In genomic region chr14:93967637-93968250, GRCh38 we compare ENCODE assay signal across 11 cellular contexts. TPM values are rescaled to one million over a fixed set of nuclear protein-coding genes. Genes with fewer than 3 reads are reported as not detected.
DNase-seq lines count a peak whose midpoint lies in the region; ATAC-seq, FAIRE-seq and TF ChIP-seq lines count a peak whose summit lies in the region.
"Had no signal": no experiment of that assay in that cellular context is flagged by ENCODE, and none has a peak within 500 bp of the region (broad histone marks: within the 10 kb centered on the region; RNA-seq: fewer than 3 reads in every experiment).

No MANE protein-coding gene starts in this region.

- H3K36me3 ChIP-seq in effector memory CD4-positive, alpha-beta T cell (ENCODE audit: control insufficient read depth, insufficient read depth, low read length) = no peaks in the 10 kb centered on the region

- no peaks in the 10 kb centered on the region for H3K27me3 ChIP-seq in effector memory CD4-positive, alpha-beta T cell (replicated peaks; ENCODE audit: control insufficient read depth, insufficient read depth, low read length, poor library complexity, severe bottlenecking)
- H3K27me3 ChIP-seq: body of pancreas had no signal

- H3K27me3 Mint-ChIP-seq in dendritic cell treated with granulocyte-macrophage colony-stimulating factor and Interleukin-4, amounts not matched to agents 40 ng/mL and 50 ng/mL, for 4 days = peaks cover 25% of the 10 kb centered on the region

- no peak for TF ChIP-seq CTCF in GM10266 (IDR thresholded peaks at IDR 0.05; ENCODE audit: control insufficient read depth, insufficient read depth, low read depth, missing control alignments)

- H3K4me1 ChIP-seq in effector memory CD4-positive, alpha-beta T cell (ENCODE audit: control insufficient read depth, insufficient read depth, low read length, poor library complexity, severe bottlenecking) = peaks cover 33% of the 10 kb centered on the region
- H3K4me1 ChIP-seq: body of pancreas had no signal

- H3K9me3 Mint-ChIP-seq in dendritic cell treated with granulocyte-macrophage colony-stimulating factor and Interleukin-4, amounts not matched to agents 40 ng/mL and 50 ng/mL, for 4 days = no peaks in the 10 kb centered on the region

- FAIRE-seq in RCC 7860 (lab: Jason Lieb, UNC) = no peak

- H3K4me3 ChIP-seq in effector memory CD4-positive, alpha-beta T cell (ENCODE audit: insufficient read depth, low read depth, low read length, poor library complexity, severe bottlenecking) = no peak overlapping the region
- H3K4me3 ChIP-seq: body of pancreas had no signal

- no peak overlapping the region for H3K27ac ChIP-seq in effector memory CD4-positive, alpha-beta T cell (ENCODE audit: insufficient read depth, low read length, poor library complexity, severe bottlenecking)
- H3K27ac ChIP-seq: body of pancreas had no signal

- intact Hi-C loops in dendritic cell treated with granulocyte-macrophage colony-stimulating factor and Interleukin-4, amounts not matched to agents 40 ng/mL and 50 ng/mL, for 4 days (cut with micrococcal nuclease) = loop anchor here (10.0 kb wide), 1 partner anchor 427 kb away; no protein-coding TSS in a partner anchor
- intact Hi-C loops in left colon (cut with DNase I, micrococcal nuclease) = no loop called here

- H3K4me3 Mint-ChIP-seq in dendritic cell treated with granulocyte-macrophage colony-stimulating factor and Interleukin-4, amounts not matched to agents 40 ng/mL and 50 ng/mL, for 4 days = no peak overlapping the region

- ATAC-seq in GM21381 (IDR thresholded peaks at IDR 0.05; ENCODE audit: unreplicated experiment) (peak; percentile 38), HG03378 (IDR thresholded peaks at IDR 0.05; ENCODE audit: unreplicated experiment) (peak; percentile 46), left colon (no peak)
- ATAC-seq: body of pancreas had no signal

- H3K27ac Mint-ChIP-seq in dendritic cell treated with granulocyte-macrophage colony-stimulating factor and Interleukin-4, amounts not matched to agents 40 ng/mL and 50 ng/mL, for 4 days = peak overlapping the region; percentile 41

- peak; percentile 76 for DNase-seq in GM10266 (ENCODE audit: extremely low spot score)
- no peak for DNase-seq in RCC 7860 (ENCODE audit: low spot score)
- no peak for DNase-seq in left colon
- DNase-seq in HuH-7.5 (ENCODE audit: low spot score) = no peak
- no peak for DNase-seq in effector memory CD4-positive, alpha-beta T cell
- DNase-seq: DMS 273 treated with DMSO at 0.1 percent for 48 hours had no signal

- no peaks in the 10 kb centered on the region for H3K36me3 Mint-ChIP-seq in dendritic cell treated with granulocyte-macrophage colony-stimulating factor and Interleukin-4, amounts not matched to agents 40 ng/mL and 50 ng/mL, for 4 days (ENCODE audit: low read depth)

- no peaks in the 10 kb centered on the region for H3K9me3 ChIP-seq in effector memory CD4-positive, alpha-beta T cell (ENCODE audit: control insufficient read depth, low read length)
- H3K9me3 ChIP-seq: body of pancreas had no signal

- peaks cover 82% of the 10 kb centered on the region for H3K4me1 Mint-ChIP-seq in dendritic cell treated with granulocyte-macrophage colony-stimulating factor and Interleukin-4, amounts not matched to agents 40 ng/mL and 50 ng/mL, for 4 days (ENCODE audit: low read depth)

RNA-seq across cellular contexts. Expression of gene ASB2, which starts 8.6 kb away (rescaled TPM):
- 10 to 100 TPM in 1 of 2 donors, 1 to 10 TPM in 1; 1.5 to 13.7 TPM for total RNA-seq in left colon

RNA-seq across cellular contexts. Expression of gene CCDC197, which starts 29.4 kb away (rescaled TPM):
- total RNA-seq in left colon = not detected
- total RNA-seq: body of pancreas; T-helper 1 cell treated with Interleukin-12 subunit alpha and Interleukin-12 subunit beta and Interleukin-4 antibody, amounts not matched to agents 30 ng/mL and 1 ng/mL, for 36 hours had no signal

RNA-seq across cellular contexts. Expression of gene FAM181A, which starts 40.6 kb away (rescaled TPM):
- total RNA-seq in left colon = not detected
- total RNA-seq: body of pancreas; T-helper 1 cell treated with Interleukin-12 subunit alpha and Interleukin-12 subunit beta and Interleukin-4 antibody, amounts not matched to agents 30 ng/mL and 1 ng/mL, for 36 hours had no signal

RNA-seq across cellular contexts. Expression of gene OTUB2, which starts 58.4 kb away (rescaled TPM):
- total RNA-seq in left colon = 1 to 10 TPM; 2.0 to 4.7 TPM
